In genomic region chr22:46564084-46564714, GRCh38 we compare ENCODE assay signal across 10 cellular contexts. TPM values are rescaled to one million over a fixed set of nuclear protein-coding genes. Genes with fewer than 3 reads are reported as not detected.
A peak's percentile ranks its signal among the peaks of the same experiment; 100 is the strongest.
DNase-seq lines count a peak whose midpoint lies in the region; ATAC-seq, FAIRE-seq and TF ChIP-seq lines count a peak whose summit lies in the region.
"Had no signal": no experiment of that assay in that cellular context is flagged by ENCODE, and none has a peak within 500 bp of the region (broad histone marks: within the 10 kb centered on the region; RNA-seq: fewer than 3 reads in every experiment).

No MANE protein-coding gene starts in this region.

- no peaks in the 10 kb centered on the region for H3K9me3 Mint-ChIP-seq in progenitor cell of endocrine pancreas (ENCODE audit: low read depth)
- H3K9me3 Mint-ChIP-seq: naive B cell had no signal

- H4K20me1 ChIP-seq in K562 (replicated peaks; ENCODE audit: control insufficient read depth, insufficient read depth, low read length), result no peaks in the 10 kb centered on the region

- no peaks in the 10 kb centered on the region for H3K27me3 ChIP-seq in K562 (ENCODE audit: control insufficient read depth in 2 of 2, insufficient read depth in 2 of 2, low read length in 2 of 2)
- H3K27me3 ChIP-seq in right lobe of liver, result no peaks in the 10 kb centered on the region
- H3K27me3 ChIP-seq in aorta (ENCODE audit: control insufficient read depth in 1 of 2, insufficient read depth in 2 of 2, low read length in 1 of 2), result no peaks in the 10 kb centered on the region
- H3K27me3 ChIP-seq in spleen (replicated peaks in 1 of 7), result no peaks in the 10 kb centered on the region
- H3K27me3 ChIP-seq: dorsolateral prefrontal cortex had no signal

- H3K27me3 Mint-ChIP-seq in progenitor cell of endocrine pancreas, result peaks cover 3% of the 10 kb centered on the region

- H3K4me1 ChIP-seq in K562 (replicated peaks in 1 of 2; ENCODE audit: control insufficient read depth in 2 of 2, insufficient read depth in 2 of 2, low read length in 2 of 2), result peaks cover 8 to 19% of the 10 kb centered on the region in 2 experiments; a peak in 4 of 5 replicates
- peaks cover 0 to 8% (median 3%) of the 10 kb centered on the region in 4 donors for H3K4me1 ChIP-seq in right lobe of liver
- no peaks in the 10 kb centered on the region for H3K4me1 ChIP-seq in aorta (ENCODE audit: control insufficient read depth in 1 of 2, insufficient read depth in 2 of 2, low read length in 2 of 2)
- H3K4me1 ChIP-seq in spleen, result peaks cover 5 to 31% (median 16%) of the 10 kb centered on the region in 6 donors

- CTCF ChIA-PET in K562 (lab: Yijun Ruan, JAX; ENCODE audit: low intra/inter-chr PET ratio), result no interaction called here

- 78% methylated on average over 6 of the region's 9 CpGs for WGBS in K562 (ENCODE audit: insufficient coverage, low coverage, missing lambda C conversion rate)
- 64% methylated on average over 2 of the region's 9 CpGs for WGBS in right lobe of liver (ENCODE audit: insufficient coverage, low coverage, low lambda C conversion rate, missing lambda C conversion rate)
- 74 to 76% methylated on average over 9 of the region's 9 CpGs for WGBS in aorta, 2 donors
- 75 to 84% (median 83%) methylated on average over 6 to 9 of the region's 9 CpGs for WGBS in spleen, 5 donors

- H3K4me3 ChIP-seq in K562 (no peak overlapping the region), right lobe of liver (no peak overlapping the region), aorta (ENCODE audit: low read length in 2 of 2) (no peak overlapping the region), spleen (no peak overlapping the region)

- POLR2A ChIA-PET in K562 (lab: Yijun Ruan, JAX), result interaction anchor here (0.6 to 1.6 kb wide), 4 partner anchors 90 to 218 kb away, joined by 3 to 9 read pairs (median 3); partner anchors contain the start of gene TBC1D22A

- DNase-seq in Right ventricle myocardium inferior (ENCODE audit: missing footprints), result peak; percentile 78
- DNase-seq in cardiac septum (ENCODE audit: low spot score), result no peak
- DNase-seq in K562 (ENCODE audit: extremely low read depth in 1 of 4, low spot score in 3 of 4), result no peak
- DNase-seq in right lobe of liver, result peak in 1 of 3 donors; percentile 56
- DNase-seq in aorta, result peak in 1 of 2 donors; percentile 75
- no peak for DNase-seq in DMS 273 (lab: John Stamatoyannopoulos, UW; ENCODE audit: unreplicated experiment)
- DNase-seq in progenitor cell of endocrine pancreas (ENCODE audit: low spot score, unreplicated experiment), result no peak
- DNase-seq in spleen, result no peak

- peak overlapping the region; percentile 34 to 84; a peak in 3 of 4 replicates for H3K9ac ChIP-seq in K562 (ENCODE audit: insufficient read depth in 1 of 2, low read depth in 2 of 2, low read length in 2 of 2)

- H3K27ac ChIP-seq in K562 (ENCODE audit: extremely low read depth, low read depth, low read length) (no peak overlapping the region), right lobe of liver (peak overlapping the region in 1 of 3 donors; percentile 61), aorta (ENCODE audit: low read depth in 1 of 2, low read length in 2 of 2) (no peak overlapping the region), spleen (peak overlapping the region in 1 of 8 donors; percentile 7)
- H3K27ac ChIP-seq: dorsolateral prefrontal cortex had no signal

- ATAC-seq in Right ventricle myocardium inferior (no peak), K562 (no peak), right lobe of liver (peak in 3 of 4 donors; percentile 3 to 12 (median 3)), aorta (ENCODE audit: low FRiP score) (peak; percentile 25)

- peak overlapping the region; percentile 68; the same call in 1 of the 2 replicates for H3K4me2 ChIP-seq in K562 (ENCODE audit: insufficient read depth, low read length)

- BruUV-seq in K562 (replicated peaks; lab: Mats Ljungman, UMichigan), result no TSS peak

- H3K36me3 Mint-ChIP-seq in progenitor cell of endocrine pancreas (ENCODE audit: insufficient read depth), result no peaks in the 10 kb centered on the region
- H3K36me3 Mint-ChIP-seq: naive B cell had no signal

- no peak overlapping the region for H3K4me3 Mint-ChIP-seq in progenitor cell of endocrine pancreas (ENCODE audit: low read depth)

- peak overlapping the region; percentile 98 for H2AFZ ChIP-seq in K562 (ENCODE audit: low read depth, low read length)

- no peaks in the 10 kb centered on the region for H3K9me1 ChIP-seq in K562 (ENCODE audit: control insufficient read depth, insufficient read depth, low read length)

- no peak for TF ChIP-seq CTCF in K562 (IDR thresholded peaks at IDR 0.05 in 2 of 3, conservative IDR thresholded peaks at IDR 0.05 in 1 of 3; ENCODE audit: insufficient read depth in 2 of 3, low read depth in 1 of 3, low read length in 3 of 3)
- TF ChIP-seq CTCF in right lobe of liver (IDR thresholded peaks at IDR 0.05), result no peak
- TF ChIP-seq CTCF in progenitor cell of endocrine pancreas (IDR thresholded peaks at IDR 0.05; ENCODE audit: unreplicated experiment), result no peak
- no peak for TF ChIP-seq CTCF in spleen (IDR thresholded peaks at IDR 0.05 in 8 of 11, conservative IDR thresholded peaks at IDR 0.05 in 3 of 11)

- H3K4me1 Mint-ChIP-seq in progenitor cell of endocrine pancreas (ENCODE audit: low read depth), result peaks cover 3% of the 10 kb centered on the region

- no peak for TF ChIP-seq RAD21 in K562 (CRISPR knock-in tag; conservative IDR thresholded peaks at IDR 0.05 in 1 of 2, IDR thresholded peaks at IDR 0.05 in 1 of 2)

- no peak for TF ChIP-seq EP300 in K562 (IDR thresholded peaks at IDR 0.05; ENCODE audit: low read length)

- intact Hi-C loops in Right ventricle myocardium inferior (cut with DNase I), result loop anchor here (5.0 kb wide), 2 partner anchors 123 to 173 kb away; partner anchors contain the start of gene CERK
- intact Hi-C loops in cardiac septum (cut with DNase I), result loop anchor here (5.0 to 10.0 kb wide), 2 partner anchors 178 to 1921 kb away; a partner anchor contains a TSS
- intact Hi-C loops in K562 (cut with micrococcal nuclease), result loop anchor here (10.0 kb wide), 1 partner anchor 121 kb away; no protein-coding TSS in a partner anchor
- intact Hi-C loops in right lobe of liver (cut with DNase I), result no loop called here
- intact Hi-C loops in aorta (cut with DNase I), result no loop called here
- intact Hi-C loops in spleen (cut with DNase I; ENCODE audit: low total_unique reads), result no loop called here

- in situ Hi-C loops in K562 (cut with MboI), result loop anchor here (10.0 kb wide), 2 partner anchors 81 to 111 kb away; no protein-coding TSS in a partner anchor

- FAIRE-seq in K562 (lab: Jason Lieb, UNC), result no peak

- H3K79me2 ChIP-seq in K562 (ENCODE audit: control insufficient read depth, insufficient read depth, low read length), result no peaks in the 10 kb centered on the region

- no peaks in the 10 kb centered on the region for H3K36me3 ChIP-seq in K562 (ENCODE audit: control insufficient read depth, insufficient read depth, low read length)
- H3K36me3 ChIP-seq in right lobe of liver, result no peaks in the 10 kb centered on the region
- no peaks in the 10 kb centered on the region for H3K36me3 ChIP-seq in aorta (ENCODE audit: control insufficient read depth in 1 of 2, insufficient read depth in 2 of 2, low read length in 1 of 2)
- H3K36me3 ChIP-seq in spleen, result no peaks in the 10 kb centered on the region

- H3K9me3 ChIP-seq in K562 (replicated peaks; ENCODE audit: control insufficient read depth, insufficient read depth, low read depth, low read length) (no peaks in the 10 kb centered on the region), right lobe of liver (no peaks in the 10 kb centered on the region), aorta (ENCODE audit: control insufficient read depth, low read length) (no peaks in the 10 kb centered on the region), spleen (no peaks in the 10 kb centered on the region)

- TF ChIP-seq POLR2A in K562 (conservative IDR thresholded peaks at IDR 0.05), result no peak
- no peak for TF ChIP-seq POLR2A in right lobe of liver (IDR thresholded peaks at IDR 0.05)
- no peak for TF ChIP-seq POLR2A in spleen (IDR thresholded peaks at IDR 0.05)

- H3K27ac Mint-ChIP-seq in progenitor cell of endocrine pancreas, result no peak overlapping the region

RNA-seq across cellular contexts. Expression of gene CELSR1, which starts 26.8 kb away (rescaled TPM):
- total RNA-seq in Right ventricle myocardium inferior, result 8.4 TPM
- 13.3 TPM for total RNA-seq in cardiac septum
- 0.14 and 0.19 TPM in 2 replicates for total RNA-seq in K562 (2011; cell fraction: chromatin; rRNA removed; ENCODE audit: low replicate concordance)
- 0.13 and 0.33 TPM in 2 replicates for total RNA-seq in K562 (2011; cell fraction: nucleolus; rRNA removed)
- total RNA-seq in K562 (2011; cell fraction: nucleoplasm; rRNA removed), result not detected in 2 replicates
- total RNA-seq in K562 (2014; rRNA removed), result not detected in 2 replicates
- total RNA-seq in K562 (2014; rRNA removed; fragmentation: Illumina TruSeq; extraction: Trizol), result not detected in 2 replicates
- total RNA-seq in K562 (2015; rRNA removed; fragmentation: Illumina TruSeq; extraction: Trizol), result not detected in 2 replicates
- 0.04 and 0.09 TPM in 2 replicates for total RNA-seq in K562 (2021)
- not detected in 2 replicates for polyA plus RNA-seq in K562 (2011; rRNA removed)
- polyA plus RNA-seq in K562 (2011; cell fraction: cytosol; rRNA removed), result 0.01 and 0.03 TPM in 2 replicates
- 0.01 TPM in 1 of 2 replicates, not detected in the other for polyA plus RNA-seq in K562 (2011; cell fraction: nucleus; rRNA removed)
- polyA plus RNA-seq in K562 (2012), result 0.01 TPM in 2 replicates
- polyA plus RNA-seq in K562 (2014; fragmentation: Illumina TruSeq; extraction: Trizol), result not detected in 2 replicates
- polyA plus RNA-seq in K562 (2014; fragmentation: Nextera tagmentation; extraction: Ambion mirVana), result under 1 TPM in 1 of 2 experiments, not detected in 1; under 0.01 TPM
- polyA plus RNA-seq in K562 (2014; rRNA removed), result not detected in 2 replicates
- polyA minus RNA-seq in K562 (2011; rRNA and poly(A)+ RNA removed), result not detected in 2 replicates
- not detected in 2 replicates for polyA minus RNA-seq in K562 (2011; cell fraction: cytosol; rRNA and poly(A)+ RNA removed)
- polyA minus RNA-seq in K562 (2011; cell fraction: nucleus; rRNA and poly(A)+ RNA removed), result 0.13 TPM in 1 of 2 replicates, not detected in the other
- total RNA-seq in right lobe of liver, result 1 to 10 TPM; 2.9 to 8.2 (median 5.0) TPM
- 1 to 10 TPM; 2.3 to 3.0 TPM for total RNA-seq in aorta
- polyA plus RNA-seq in aorta, result under 1 TPM; 0.15 to 0.38 TPM
- total RNA-seq in progenitor cell of endocrine pancreas, result 20.9 and 21.0 TPM in 2 replicates
- 10 to 100 TPM in 2 of 7 donors, 1 to 10 TPM in 5; 4.3 to 12.7 (median 8.0) TPM for total RNA-seq in spleen
- polyA plus RNA-seq in spleen, result 10 to 100 TPM in 2 of 3 donors, 1 to 10 TPM in 1; 8.2 to 13.1 (median 11.4) TPM

RNA-seq across cellular contexts. Expression of gene GRAMD4, which starts 56.0 kb away (rescaled TPM):
- total RNA-seq in Right ventricle myocardium inferior, result 80.0 TPM
- 64.8 TPM for total RNA-seq in cardiac septum
- total RNA-seq in K562 (2011; cell fraction: chromatin; rRNA removed; ENCODE audit: low replicate concordance), result 92.4 and 123 TPM in 2 replicates
- 64.0 and 80.4 TPM in 2 replicates for total RNA-seq in K562 (2011; cell fraction: nucleolus; rRNA removed)
- 41.7 and 59.0 TPM in 2 replicates for total RNA-seq in K562 (2011; cell fraction: nucleoplasm; rRNA removed)
- 44.8 and 52.4 TPM in 2 replicates for total RNA-seq in K562 (2014; rRNA removed)
- total RNA-seq in K562 (2014; rRNA removed; fragmentation: Illumina TruSeq; extraction: Trizol), result 13.6 and 14.1 TPM in 2 replicates
- 16.0 and 18.6 TPM in 2 replicates for total RNA-seq in K562 (2015; rRNA removed; fragmentation: Illumina TruSeq; extraction: Trizol)
- total RNA-seq in K562 (2021), result 44.0 and 45.4 TPM in 2 replicates
- polyA plus RNA-seq in K562 (2011; rRNA removed), result 31.9 and 35.5 TPM in 2 replicates
- polyA plus RNA-seq in K562 (2011; cell fraction: cytosol; rRNA removed), result 14.5 and 32.1 TPM in 2 replicates
- polyA plus RNA-seq in K562 (2011; cell fraction: nucleus; rRNA removed), result 70.0 and 77.3 TPM in 2 replicates
- 17.3 and 43.4 TPM in 2 replicates for polyA plus RNA-seq in K562 (2012)
- 13.7 and 15.3 TPM in 2 replicates for polyA plus RNA-seq in K562 (2014; fragmentation: Illumina TruSeq; extraction: Trizol)
- under 1 TPM; 0.18 to 0.28 TPM for polyA plus RNA-seq in K562 (2014; fragmentation: Nextera tagmentation; extraction: Ambion mirVana)
- 31.5 and 37.3 TPM in 2 replicates for polyA plus RNA-seq in K562 (2014; rRNA removed)
- 34.2 and 53.1 TPM in 2 replicates for polyA minus RNA-seq in K562 (2011; rRNA and poly(A)+ RNA removed)
- polyA minus RNA-seq in K562 (2011; cell fraction: cytosol; rRNA and poly(A)+ RNA removed), result 20.3 and 27.3 TPM in 2 replicates
- 21.4 and 52.2 TPM in 2 replicates for polyA minus RNA-seq in K562 (2011; cell fraction: nucleus; rRNA and poly(A)+ RNA removed)
- total RNA-seq in right lobe of liver, result 10 to 100 TPM; 29.7 to 72.0 (median 34.8) TPM
- 10 to 100 TPM; 15.6 to 37.1 TPM for total RNA-seq in aorta
- 1 to 10 TPM; 5.5 to 6.8 TPM for polyA plus RNA-seq in aorta
- total RNA-seq in progenitor cell of endocrine pancreas, result 68.8 and 74.5 TPM in 2 replicates
- total RNA-seq in spleen, result 10 to 100 TPM; 20.8 to 46.1 (median 33.1) TPM
- 10 to 100 TPM; 16.0 to 26.3 (median 21.5) TPM for polyA plus RNA-seq in spleen

Comparison
In these comparisons a context has a peak if more than half of its experiments do, and no peak if none do; other contexts are left out.
1. ATAC-seq: peak in right lobe of liver (3 of 4) and aorta (single experiment); none in Right ventricle myocardium inferior (single experiment) and K562 (single experiment).
2. intact Hi-C loops: an anchor here in Right ventricle myocardium inferior (5.0 kb wide), cardiac septum (5.0 to 10.0 kb wide) and K562 (10.0 kb wide); none called in right lobe of liver, aorta and spleen.